ENCODE assay signal across 9 cellular contexts in the genomic region with DNA sequence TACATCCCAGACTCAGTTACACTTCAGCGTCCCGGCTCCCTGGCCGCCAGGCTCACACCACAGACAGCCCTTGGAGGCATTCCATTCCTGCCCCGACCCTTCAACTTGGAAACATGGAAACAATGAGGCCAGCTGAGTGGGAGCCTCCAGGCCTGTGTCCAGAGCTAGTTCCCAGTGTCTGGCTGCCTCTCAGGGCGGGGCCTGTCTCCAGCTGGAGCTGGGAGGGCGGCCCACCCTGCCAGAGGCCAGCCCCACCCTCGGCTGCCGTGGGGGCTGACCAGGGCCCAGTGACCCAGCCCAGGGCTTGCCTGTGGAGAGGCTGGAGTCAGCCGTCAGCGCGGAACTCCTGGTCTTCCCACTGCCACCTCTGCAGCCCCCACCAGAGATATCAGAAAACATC. TPM values are rescaled to one million over a fixed set of nuclear protein-coding genes. Genes with fewer than 3 reads are reported as not detected.
DNase-seq lines count a peak whose midpoint lies in the region; ATAC-seq and TF ChIP-seq lines count a peak whose summit lies in the region.
"Had no signal": no experiment of that assay in that cellular context is flagged by ENCODE, and none has a peak within 500 bp of the region (broad histone marks: within the 10 kb centered on the region; RNA-seq: fewer than 3 reads in every experiment).

No MANE protein-coding gene starts in this region.

- H3K9ac ChIP-seq in muscle layer of colon (ENCODE audit: low read length), result no peak overlapping the region

- H3K27ac ChIP-seq in VCaP (peak overlapping the region; percentile 94), muscle layer of colon (ENCODE audit: low read depth, low read length) (peak overlapping the region; percentile 40), transverse colon (peak overlapping the region; percentile 75 to 87 (median 79))

- H3K4me3 ChIP-seq in fibroblast of villous mesenchyme (ENCODE audit: low read depth, low read length) (peak overlapping the region; percentile 18), muscle layer of colon (ENCODE audit: low read depth in 1 of 2, low read length in 2 of 2) (peak overlapping the region; percentile 14 to 27), transverse colon (no peak overlapping the region)

- H3K9me3 ChIP-seq in muscle layer of colon (ENCODE audit: low read length), result no peaks in the 10 kb centered on the region
- H3K9me3 ChIP-seq in transverse colon, result no peaks in the 10 kb centered on the region

- DNase-seq in fibroblast of villous mesenchyme (ENCODE audit: low read depth), result peak; percentile 96
- DNase-seq in transverse colon, result peak; percentile 66
- DNase-seq in HT-29 (ENCODE audit: low spot score), result no peak
- DNase-seq: NCI-H748 treated with DMSO at 0.1 percent for 48 hours had no signal

- intact Hi-C loops in transverse colon (cut with DNase I; ENCODE audit: low total_unique reads), result loop anchor here (5.0 kb wide), 1 partner anchor 37 kb away; a partner anchor contains a TSS

- H3K27me3 ChIP-seq in muscle layer of colon (ENCODE audit: control insufficient read depth in 1 of 2, insufficient read depth in 2 of 2, low read length in 2 of 2) (no peaks in the 10 kb centered on the region), transverse colon (no peaks in the 10 kb centered on the region)

- TF ChIP-seq EP300 in transverse colon (IDR thresholded peaks at IDR 0.05; ENCODE audit: low read depth), result no peak

- WGBS in transverse colon (ENCODE audit: low coverage in 1 of 2), 2 donors, result 52% methylated on average over 9 of the region's 11 CpGs; no CpG with 5 or more reads in 1 of the 2 donors

- TF ChIP-seq POLR2A in transverse colon (IDR thresholded peaks at IDR 0.05), result no peak

- no peak for ATAC-seq in GM19324 (IDR thresholded peaks at IDR 0.05; ENCODE audit: low FRiP score, unreplicated experiment)
- no peak for ATAC-seq in HG02852 (IDR thresholded peaks at IDR 0.05; ENCODE audit: unreplicated experiment)
- ATAC-seq: activated CD4-positive, CD25-positive, alpha-beta regulatory T cell treated with anti-CD3 and anti-CD28 coated beads, Interleukin-2, amount 50 U/mL, for 24 hours had no signal

- peaks cover 22% of the 10 kb centered on the region for H3K36me3 ChIP-seq in muscle layer of colon (ENCODE audit: insufficient read depth, low read length)
- H3K36me3 ChIP-seq in transverse colon, result peaks cover 0 to 10% (median 5%) of the 10 kb centered on the region in 4 donors

- H3K4me1 ChIP-seq in muscle layer of colon (ENCODE audit: insufficient read depth, low read length), result peaks cover 41% of the 10 kb centered on the region
- H3K4me1 ChIP-seq in transverse colon, result peaks cover 37 to 68% (median 49%) of the 10 kb centered on the region in 4 donors

- TF ChIP-seq CTCF in VCaP (conservative IDR thresholded peaks at IDR 0.05) (no peak), fibroblast of villous mesenchyme (IDR thresholded peaks at IDR 0.05; ENCODE audit: insufficient read depth, low read depth, low read length) (no peak), transverse colon (IDR thresholded peaks at IDR 0.05) (no peak)

- in situ Hi-C loops in transverse colon (cut with MboI; ENCODE audit: low pct_ligation_motif_present in 1 of 4, low pct_unique_long_range_greater_than_20kb in 1 of 4, low sequenced_read_pairs in 3 of 4), result no loop called here

RNA-seq across cellular contexts. Expression of a gene that starts 37.4 kb away (rescaled TPM):
- total RNA-seq in fibroblast of villous mesenchyme, result 197 and 601 TPM in 2 replicates
- total RNA-seq in transverse colon, result 100 to 1,000 TPM in 1 of 4 donors, 10 to 100 TPM in 3; 45.4 to 127 (median 53.1) TPM
- 1.2 and 2.9 TPM in 2 replicates for total RNA-seq in HT-29 (2014; rRNA removed; shearing (Covaris generic))

RNA-seq across cellular contexts. Expression of a gene that starts 39.1 kb away (rescaled TPM):
- total RNA-seq in fibroblast of villous mesenchyme (235 and 314 TPM in 2 replicates), transverse colon (100 to 1,000 TPM; 183 to 457 (median 243) TPM)
- 631 and 665 TPM in 2 replicates for total RNA-seq in HT-29 (2014; rRNA removed; shearing (Covaris generic))

Comparison
In these comparisons a context has a peak if more than half of its experiments do, and no peak if none do; other contexts are left out.
1. H3K27ac ChIP-seq: peak in every context shown above with its lines; median percentile 94 in VCaP; 79 in transverse colon; 40 in muscle layer of colon.
2. H3K4me3 ChIP-seq: peak in fibroblast of villous mesenchyme (single experiment) and muscle layer of colon (2 of 2); none in transverse colon (0 of 4).
3. RNA of a gene that starts 37.4 kb away (total RNA-seq): 197 to 601 TPM in fibroblast of villous mesenchyme and 45.4 to 127 TPM in transverse colon; 1.2 to 2.9 TPM in HT-29; every median in the first group is over 10 times any median in the second.